Comparison of ENCODE assay signal across 8 cellular contexts in the genomic region with DNA sequence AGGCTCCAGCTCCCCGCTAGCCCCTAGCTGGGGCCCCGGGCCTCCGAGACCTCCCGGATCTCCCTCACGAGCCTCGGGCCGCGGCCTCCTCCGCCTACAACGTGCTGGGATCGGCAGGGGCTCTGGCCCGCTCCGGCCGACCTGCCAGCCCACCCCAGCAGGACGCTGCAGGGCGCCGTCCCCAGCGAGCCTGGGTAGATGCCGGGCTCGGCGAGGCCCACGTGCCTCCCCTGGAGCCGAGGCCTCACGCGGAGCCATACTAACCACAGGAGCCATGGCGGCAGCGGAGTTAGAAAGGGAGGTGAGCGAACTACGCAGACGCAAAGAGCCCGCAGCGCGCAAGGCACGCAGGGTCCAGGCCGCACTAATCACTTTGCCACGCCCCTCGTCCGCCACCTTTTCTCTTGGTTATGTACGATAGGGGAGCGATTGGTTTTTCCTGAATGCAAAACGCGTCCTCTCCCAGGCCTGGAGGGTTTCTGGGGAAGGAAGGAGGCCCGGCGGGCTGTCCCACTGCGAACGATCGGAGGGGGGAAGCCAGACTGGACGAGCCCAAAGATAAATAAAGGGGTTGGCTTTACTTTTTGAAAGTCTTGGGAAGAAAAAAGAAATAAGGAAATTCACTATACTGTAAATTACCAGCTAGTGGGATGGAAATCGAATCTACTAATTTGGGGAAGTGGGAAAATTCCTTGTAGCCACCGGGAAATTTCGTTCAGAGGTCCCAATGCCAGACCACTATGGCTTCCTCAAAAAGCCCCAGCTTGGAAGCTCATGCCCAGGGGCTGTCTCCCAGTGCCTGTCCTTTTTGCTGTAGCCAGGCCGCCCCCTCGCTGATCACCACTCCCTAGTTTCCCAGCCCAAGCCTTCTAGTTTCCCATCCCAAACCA. TPM values are rescaled to one million over a fixed set of nuclear protein-coding genes. Genes with fewer than 3 reads are reported as not detected.
DNase-seq lines count a peak whose midpoint lies in the region; TF ChIP-seq lines count a peak whose summit lies in the region.

RPL22 (minus strand) TSS at position 298 of the 890 bp plus-strand sequence; CDS start at position 276, 22 bp downstream.

- H4K20me1 ChIP-seq in MM.1S (ENCODE audit: insufficient read depth, low read length), result 0 out of 2 replicates have a peak, but pooled peaks cover 9% of the 10 kb centered on the region

- no peaks in the 10 kb centered on the region for H3K9me2 ChIP-seq in MM.1S (replicated peaks; ENCODE audit: insufficient read depth, low read length)

- peak within 1 kb of the TSS; percentile 44; the same call in 1 of the 2 replicates for H3K27ac ChIP-seq in MM.1S (ENCODE audit: low read length)

- in situ Hi-C loops in HAP-1 (cut with MboI; ENCODE audit: low sequenced_read_pairs), result no loop called here

- TF ChIP-seq CTCF in MM.1S (IDR thresholded peaks at IDR 0.05; ENCODE audit: low read length), result no peak
- TF ChIP-seq CTCF in fibroblast of the aortic adventitia (IDR thresholded peaks at IDR 0.05; ENCODE audit: insufficient read depth, low read length), result no peak
- TF ChIP-seq CTCF in nephron (IDR thresholded peaks at IDR 0.05; ENCODE audit: unreplicated experiment in 3 of 3), result no peak

- H3K4me3 Mint-ChIP-seq in nephron, result peak within 1 kb of the TSS; percentile 90 to 98 (median 93)
- peak within 1 kb of the TSS; percentile 90 for H3K4me3 Mint-ChIP-seq in stimulated activated naive CD8-positive, alpha-beta T cell treated with anti-CD3 and anti-CD28 coated beads, Interleukin-15, Interleukin-2, amounts not matched to agents 100 ng/mL and 50 ng/mL, for 24 hours

- no peaks in the 10 kb centered on the region for H3K27me3 ChIP-seq in HAP-1 (ENCODE audit: low read depth)
- H3K27me3 ChIP-seq in MM.1S (replicated peaks; ENCODE audit: insufficient read depth, low read length), result no peaks in the 10 kb centered on the region

- peak; percentile 99 for DNase-seq in HAP-1 (ENCODE audit: low spot score in 2 of 2)
- peak; percentile 99 for DNase-seq in MM.1S
- DNase-seq in SIG-M5 (lab: John Stamatoyannopoulos, UW), result peak; percentile 96
- DNase-seq in activated gamma-delta T cell (lab: John Stamatoyannopoulos, UW), result peak; percentile 78
- DNase-seq in fibroblast of the aortic adventitia (ENCODE audit: low read depth), result peak; percentile 99

- peaks cover 44% of the 10 kb centered on the region for H3K4me1 Mint-ChIP-seq in nephron
- H3K4me1 Mint-ChIP-seq in stimulated activated naive CD8-positive, alpha-beta T cell treated with anti-CD3 and anti-CD28 coated beads, Interleukin-15, Interleukin-2, amounts not matched to agents 100 ng/mL and 50 ng/mL, for 24 hours (ENCODE audit: low read depth), result peaks cover 46% of the 10 kb centered on the region

- H3K4me1 ChIP-seq in ES-I3 (ENCODE audit: insufficient read depth, low read length), result peaks cover 10% of the 10 kb centered on the region; the same call in 1 of the 2 replicates
- peaks cover 6% of the 10 kb centered on the region; the same call in 1 of the 2 replicates for H3K4me1 ChIP-seq in HAP-1
- H3K4me1 ChIP-seq in MM.1S (ENCODE audit: low read length), result peaks cover 19% of the 10 kb centered on the region

- H3K27ac Mint-ChIP-seq in nephron, result peak within 1 kb of the TSS; percentile 99 to 100 (median 99)
- H3K27ac Mint-ChIP-seq in stimulated activated naive CD8-positive, alpha-beta T cell treated with anti-CD3 and anti-CD28 coated beads, Interleukin-15, Interleukin-2, amounts not matched to agents 100 ng/mL and 50 ng/mL, for 24 hours, result peak within 1 kb of the TSS; percentile 94

- no peaks in the 10 kb centered on the region for H3F3A ChIP-seq in MM.1S (ENCODE audit: insufficient read depth, low read length)

- H3K27me3 Mint-ChIP-seq in nephron (ENCODE audit: low read depth), result no peaks in the 10 kb centered on the region
- no peaks in the 10 kb centered on the region for H3K27me3 Mint-ChIP-seq in stimulated activated naive CD8-positive, alpha-beta T cell treated with anti-CD3 and anti-CD28 coated beads, Interleukin-15, Interleukin-2, amounts not matched to agents 100 ng/mL and 50 ng/mL, for 24 hours

- no peaks in the 10 kb centered on the region for H3K9me3 ChIP-seq in ES-I3 (ENCODE audit: control insufficient read depth, insufficient read depth, low read length)
- no peaks in the 10 kb centered on the region for H3K9me3 ChIP-seq in HAP-1
- no peaks in the 10 kb centered on the region for H3K9me3 ChIP-seq in MM.1S (replicated peaks; ENCODE audit: insufficient read depth, low read length)

- peak within 1 kb of the TSS; percentile 94 for H3K4me3 ChIP-seq in HAP-1
- peak within 1 kb of the TSS; percentile 97 for H3K4me3 ChIP-seq in MM.1S (ENCODE audit: low read length)
- H3K4me3 ChIP-seq in fibroblast of the aortic adventitia (ENCODE audit: low read depth, low read length), result peak within 1 kb of the TSS; percentile 95

- peaks cover 47% of the 10 kb centered on the region for H3K79me2 ChIP-seq in MM.1S (ENCODE audit: low read length)

- H3K36me3 ChIP-seq in ES-I3 (ENCODE audit: insufficient read depth, low read length), result peaks cover 13% of the 10 kb centered on the region
- H3K36me3 ChIP-seq in HAP-1 (replicated peaks), result peaks cover 38% of the 10 kb centered on the region
- peaks cover 1% of the 10 kb centered on the region for H3K36me3 ChIP-seq in MM.1S (replicated peaks; ENCODE audit: insufficient read depth, low read length)

- H3K4me2 ChIP-seq in MM.1S (ENCODE audit: low read depth, low read length), result peak within 1 kb of the TSS; percentile 85

- no peaks in the 10 kb centered on the region for H3K9me3 Mint-ChIP-seq in nephron
- no peaks in the 10 kb centered on the region for H3K9me3 Mint-ChIP-seq in stimulated activated naive CD8-positive, alpha-beta T cell treated with anti-CD3 and anti-CD28 coated beads, Interleukin-15, Interleukin-2, amounts not matched to agents 100 ng/mL and 50 ng/mL, for 24 hours

- H3K36me3 Mint-ChIP-seq in nephron (ENCODE audit: low read depth), result peaks cover 32% of the 10 kb centered on the region
- peaks cover 32% of the 10 kb centered on the region for H3K36me3 Mint-ChIP-seq in stimulated activated naive CD8-positive, alpha-beta T cell treated with anti-CD3 and anti-CD28 coated beads, Interleukin-15, Interleukin-2, amounts not matched to agents 100 ng/mL and 50 ng/mL, for 24 hours (ENCODE audit: low read depth)

- H2AFZ ChIP-seq in MM.1S (ENCODE audit: low read length), result peak within 1 kb of the TSS; percentile 92

- H3K9ac ChIP-seq in ES-I3 (ENCODE audit: low read depth, low read length), result peak within 1 kb of the TSS; percentile 98
- peak within 1 kb of the TSS; percentile 98 for H3K9ac ChIP-seq in MM.1S (ENCODE audit: low read length)

RNA-seq across cellular contexts. Expression of gene RPL22, which starts in this region (rescaled TPM):
- total RNA-seq in fibroblast of the aortic adventitia (ENCODE audit: low replicate concordance), result 169 and 279 TPM in 2 replicates

Comparison
In these comparisons a context has a peak if more than half of its experiments do, and no peak if none do; other contexts are left out.
1. Peak in every context shown above with its lines: DNase-seq, H3K4me3 ChIP-seq and H3K27ac ChIP-seq.